Comparison of ENCODE assay signal across 10 cellular contexts in the genomic region with DNA sequence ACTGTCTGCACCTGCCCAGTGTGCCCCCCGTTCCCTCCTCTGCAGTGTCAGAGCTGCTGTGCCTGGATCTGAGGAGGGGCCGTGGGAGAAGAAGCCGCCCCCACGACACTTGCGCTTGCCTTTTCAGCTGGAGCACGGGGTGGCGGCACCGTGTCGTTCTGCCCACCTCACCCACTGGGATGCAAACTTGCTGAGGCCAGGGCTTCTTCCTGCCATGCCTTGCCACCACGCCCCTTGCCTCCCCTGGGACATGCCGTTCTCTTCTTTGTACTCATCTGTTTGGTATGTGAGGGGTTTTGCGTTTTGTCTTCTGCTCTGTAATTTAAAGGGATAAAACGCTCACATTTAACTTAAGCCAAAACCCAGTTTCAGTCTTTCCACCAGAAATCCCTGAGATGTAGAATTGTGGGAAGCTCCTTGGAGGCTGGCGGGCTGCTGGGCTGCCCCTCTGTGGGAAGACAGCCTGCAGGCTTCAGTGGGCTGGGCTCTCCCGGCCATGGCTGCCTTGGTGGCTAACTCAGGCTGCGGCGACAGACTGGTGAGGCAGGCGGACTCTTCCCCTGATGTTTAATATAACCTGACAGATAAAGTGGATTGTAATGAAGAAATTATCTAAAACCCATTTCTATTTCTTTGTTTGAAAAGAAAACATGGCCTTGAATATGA.
A peak's percentile ranks its signal among the peaks of the same experiment; 100 is the strongest.
DNase-seq lines count a peak whose midpoint lies in the region; ATAC-seq and TF ChIP-seq lines count a peak whose summit lies in the region.
"Had no signal": no experiment of that assay in that cellular context is flagged by ENCODE, and none has a peak within 500 bp of the region (broad histone marks: within the 10 kb centered on the region; RNA-seq: fewer than 3 reads in every experiment).

No MANE protein-coding gene starts in this region.

- H2BK5ac ChIP-seq in mesenchymal stem cell (ENCODE audit: low read depth, low read length, poor library complexity, severe bottlenecking) = no peak overlapping the region

- in situ Hi-C loops in ACHN (cut with HindIII; ENCODE audit: low pct_ligation_motif_present, low pct_unique_long_range_greater_than_20kb, low sequenced_read_pairs) = no loop called here
- in situ Hi-C loops in astrocyte of the cerebellum (cut with HindIII; ENCODE audit: low sequenced_read_pairs) = loop anchor here (5.0 kb wide), 1 partner anchor 53 kb away; no protein-coding TSS in a partner anchor

- H3K9me3 ChIP-seq in mesenchymal stem cell (ENCODE audit: control insufficient read depth, low read length) = no peaks in the 10 kb centered on the region

- peak overlapping the region; percentile 81 for H3K27ac ChIP-seq in mesenchymal stem cell (ENCODE audit: low read length, poor library complexity, severe bottlenecking)

- peak overlapping the region; percentile 61 for H3K4me2 ChIP-seq in mesenchymal stem cell (ENCODE audit: low read length, poor library complexity, severe bottlenecking)

- peak overlapping the region; percentile 85 for H2BK15ac ChIP-seq in mesenchymal stem cell (ENCODE audit: low read depth, poor library complexity, severe bottlenecking)

- H3K14ac ChIP-seq in mesenchymal stem cell (ENCODE audit: low read length in 2 of 2) = peak overlapping the region in 1 of 2 experiments; percentile 80

- no peaks in the 10 kb centered on the region for H3K27me3 ChIP-seq in mesenchymal stem cell (ENCODE audit: control insufficient read depth in 1 of 2, insufficient read depth in 1 of 2, low read length in 2 of 2)

- ATAC-seq in HG03108 (IDR thresholded peaks at IDR 0.05; ENCODE audit: unreplicated experiment) = no peak
- no peak for ATAC-seq in HG03460 (IDR thresholded peaks at IDR 0.05; ENCODE audit: unreplicated experiment)

- H2BK12ac ChIP-seq in mesenchymal stem cell (ENCODE audit: low read length in 2 of 2) = peak overlapping the region; percentile 98

- H3K4me3 ChIP-seq in HFF-Myc (replicated peaks; ENCODE audit: low read depth, low read length) (no peak overlapping the region), astrocyte of the cerebellum (ENCODE audit: low read depth, low read length) (no peak overlapping the region), mesenchymal stem cell (ENCODE audit: insufficient read depth in 1 of 2, low read depth in 1 of 2, low read length in 2 of 2) (no peak overlapping the region)

- H3K79me1 ChIP-seq in mesenchymal stem cell (replicated peaks; ENCODE audit: low read length, poor library complexity, severe bottlenecking) = peaks cover 36% of the 10 kb centered on the region

- peak overlapping the region; percentile 41 for H3K9ac ChIP-seq in mesenchymal stem cell (ENCODE audit: low read length)

- DNase-seq in ACHN (peak; percentile 62), HFF-Myc (ENCODE audit: extremely low read depth, low read depth) (peak; percentile 45), astrocyte of the cerebellum (ENCODE audit: low read depth) (peak; percentile 49), mesenchymal stem cell (peak; percentile 83), Ammon's horn (ENCODE audit: low spot score) (no peak), NCI-H2196 (lab: John Stamatoyannopoulos, UW; ENCODE audit: unreplicated experiment) (no peak)
- DNase-seq: activated naive CD4-positive, alpha-beta T cell treated with Interleukin-2 at 50 U/mL for 16 hours; erythroblast had no signal

- H2AK5ac ChIP-seq in mesenchymal stem cell (ENCODE audit: low read length, severe bottlenecking) = peak overlapping the region; percentile 14

- peak overlapping the region; percentile 100 for H4K91ac ChIP-seq in mesenchymal stem cell (ENCODE audit: low read length)

- peak overlapping the region; percentile 94 to 98 for H3K4ac ChIP-seq in mesenchymal stem cell (ENCODE audit: low read depth in 1 of 2, low read length in 2 of 2)

- H2AFZ ChIP-seq in mesenchymal stem cell (ENCODE audit: low read depth, low read length) = peak overlapping the region; percentile 43

- peak overlapping the region; percentile 89 to 95 for H3K18ac ChIP-seq in mesenchymal stem cell (ENCODE audit: low read depth in 1 of 2, low read length in 2 of 2)

- no peak for TF ChIP-seq CTCF in HFF-Myc (IDR thresholded peaks at IDR 0.05; ENCODE audit: low read depth, low read length, missing control alignments)
- TF ChIP-seq CTCF in astrocyte of the cerebellum (IDR thresholded peaks at IDR 0.05; ENCODE audit: low read depth, low read length, missing control alignments) = no peak

- peak overlapping the region; percentile 96 for H2BK120ac ChIP-seq in mesenchymal stem cell (ENCODE audit: low read depth, low read length)

- 46% methylated on average over 8 of the region's 18 CpGs for WGBS in mesenchymal stem cell

- peaks cover 33% of the 10 kb centered on the region for H3K4me1 ChIP-seq in mesenchymal stem cell (ENCODE audit: control insufficient read depth, insufficient read depth, low read depth, low read length)

- peaks cover 4 to 5% of the 10 kb centered on the region in 2 experiments for H3K36me3 ChIP-seq in mesenchymal stem cell (ENCODE audit: control insufficient read depth in 1 of 2, insufficient read depth in 2 of 2, low read depth in 1 of 2, low read length in 2 of 2)

- peak overlapping the region; percentile 98 for H4K8ac ChIP-seq in mesenchymal stem cell (ENCODE audit: low read length)

- H3K23ac ChIP-seq in mesenchymal stem cell (ENCODE audit: low read length in 2 of 2) = peak overlapping the region in 1 of 2 experiments; percentile 75

Comparison
In these comparisons a context has a peak if more than half of its experiments do, and no peak if none do; other contexts are left out.
1. DNase-seq: peak in ACHN (single experiment), HFF-Myc (single experiment), astrocyte of the cerebellum (single experiment) and mesenchymal stem cell (single experiment); none in Ammon's horn (single experiment) and NCI-H2196 (single experiment).